ENCODE assay signal across 20 cellular contexts in the genomic region with DNA sequence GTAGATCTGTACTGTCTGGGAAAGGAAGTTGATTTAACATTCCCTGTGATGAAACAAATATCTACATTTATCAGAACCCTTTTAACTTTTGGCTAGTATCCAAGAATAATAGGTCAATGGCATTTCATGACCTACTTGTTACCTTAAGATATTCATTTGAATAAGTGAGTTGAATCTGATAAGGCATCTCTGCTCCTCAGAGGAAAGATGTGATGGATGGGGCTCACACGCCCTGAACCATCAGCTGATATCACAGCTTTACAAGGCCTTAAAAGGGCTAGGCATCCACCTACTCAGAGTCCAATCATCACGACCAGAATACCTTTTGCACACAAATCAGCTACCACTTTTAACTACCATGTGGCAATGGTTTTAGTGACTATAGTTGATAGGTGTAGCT.
DNase-seq lines count a peak whose midpoint lies in the region; TF ChIP-seq lines count a peak whose summit lies in the region.
"Had no signal": no experiment of that assay in that cellular context is flagged by ENCODE, and none has a peak within 500 bp of the region (broad histone marks: within the 10 kb centered on the region; RNA-seq: fewer than 3 reads in every experiment).

No MANE protein-coding gene starts in this region.

- no peak for TF ChIP-seq CTCF in mesothelial cell of epicardium (IDR thresholded peaks at IDR 0.05; ENCODE audit: unreplicated experiment)
- TF ChIP-seq CTCF in CD14-positive monocyte (IDR thresholded peaks at IDR 0.05): no peak

- in situ Hi-C loops in Caki2 (cut with HindIII; ENCODE audit: low pct_unique_long_range_greater_than_20kb, low sequenced_read_pairs): no loop called here

- peak; percentile 7 for DNase-seq in A172 (ENCODE audit: low spot score)
- DNase-seq in Caki2 (ENCODE audit: low read depth): peak; percentile 37
- peak; percentile 21 for DNase-seq in dermis blood vessel endothelial cell
- DNase-seq in mesothelial cell of epicardium (ENCODE audit: low spot score in 2 of 2, unreplicated experiment in 2 of 2): no peak
- no peak for DNase-seq in NCI-H128 (lab: John Stamatoyannopoulos, UW; ENCODE audit: unreplicated experiment)
- no peak for DNase-seq in CD14-positive monocyte (ENCODE audit: low spot score)
- DNase-seq in DMS 273 (lab: John Stamatoyannopoulos, UW; ENCODE audit: unreplicated experiment): no peak
- DNase-seq: ACHN; Caco-2; CD4-positive, alpha-beta memory T cell; DMS153; EL; GF-D8; Karpas-422; MV-4-11; NCI-H1105 treated with DMSO at 0.1 percent for 48 hours; NCI-H1694; NCI-H2081; PC-9; RPMI8226 had no signal

- H3K9me3 Mint-ChIP-seq in mesothelial cell of epicardium (peaks cover 7% of the 10 kb centered on the region), CD14-positive monocyte (peaks cover 0 to 3% (median 0%) of the 10 kb centered on the region in 7 donors)

- H3K4me3 Mint-ChIP-seq in mesothelial cell of epicardium: no peak overlapping the region
- no peak overlapping the region for H3K4me3 Mint-ChIP-seq in CD14-positive monocyte
- H3K4me3 Mint-ChIP-seq: CD4-positive, alpha-beta memory T cell had no signal

- H3K4me1 Mint-ChIP-seq in mesothelial cell of epicardium: peaks cover 32% of the 10 kb centered on the region
- no peaks in the 10 kb centered on the region for H3K4me1 Mint-ChIP-seq in CD14-positive monocyte
- H3K4me1 Mint-ChIP-seq: CD4-positive, alpha-beta memory T cell had no signal

- H3K27ac Mint-ChIP-seq in mesothelial cell of epicardium (peak overlapping the region; percentile 88), CD14-positive monocyte (no peak overlapping the region)
- H3K27ac Mint-ChIP-seq: CD4-positive, alpha-beta memory T cell had no signal

- intact Hi-C loops in CD14-positive monocyte (cut with micrococcal nuclease): no loop called here

- H3K36me3 Mint-ChIP-seq in mesothelial cell of epicardium (peaks cover 6% of the 10 kb centered on the region), CD14-positive monocyte (no peaks in the 10 kb centered on the region)
- H3K36me3 Mint-ChIP-seq: CD4-positive, alpha-beta memory T cell had no signal

- H3K27me3 Mint-ChIP-seq in mesothelial cell of epicardium (ENCODE audit: low read depth): no peaks in the 10 kb centered on the region
- peaks cover 0 to 8% (median 3%) of the 10 kb centered on the region in 3 donors for H3K27me3 Mint-ChIP-seq in CD14-positive monocyte (ENCODE audit: low read depth in 3 of 3)

Comparison
In these comparisons a context has a peak if more than half of its experiments do, and no peak if none do; other contexts are left out.
1. DNase-seq: peak in A172 (single experiment), Caki2 (single experiment) and dermis blood vessel endothelial cell (single experiment); none in mesothelial cell of epicardium (0 of 2), NCI-H128 (single experiment), CD14-positive monocyte (single experiment) and DMS 273 (single experiment).